In the genomic region with DNA sequence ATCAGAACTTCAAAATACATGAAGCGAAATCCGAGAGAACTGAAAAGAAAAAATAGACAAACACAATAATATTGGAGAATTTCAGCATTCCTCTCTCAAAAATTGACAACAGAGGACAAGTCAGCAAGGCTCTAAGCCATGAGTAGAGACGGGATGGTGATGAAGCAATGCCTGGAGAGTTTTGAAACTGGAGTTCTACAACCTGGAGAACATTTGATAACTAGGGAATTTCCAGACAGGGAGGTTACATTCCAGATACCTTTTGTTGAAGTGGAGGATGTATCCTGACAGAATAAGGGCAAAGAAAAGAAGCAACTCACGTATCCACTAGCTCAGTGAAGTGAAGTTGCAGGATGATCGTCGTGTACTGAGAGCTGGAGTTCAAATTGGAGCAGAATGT, we compare ENCODE assay signal across 35 cellular contexts.
DNase-seq lines count a peak whose midpoint lies in the region; ATAC-seq and TF ChIP-seq lines count a peak whose summit lies in the region.
"Had no signal": no experiment of that assay in that cellular context is flagged by ENCODE, and none has a peak within 500 bp of the region (broad histone marks: within the 10 kb centered on the region; RNA-seq: fewer than 3 reads in every experiment).

No MANE protein-coding gene starts in this region.

- H3K36me3 Mint-ChIP-seq in T-helper 17 cell (ENCODE audit: low read depth) = no peaks in the 10 kb centered on the region
- H3K36me3 Mint-ChIP-seq: CD14-positive monocyte; CD4-positive, alpha-beta memory T cell; CD4-positive, CD25-positive, alpha-beta regulatory T cell; CD8-positive, alpha-beta memory T cell; CD8-positive, alpha-beta T cell had no signal

- TF ChIP-seq CTCF in epithelial cell of esophagus (IDR thresholded peaks at IDR 0.05; ENCODE audit: insufficient read depth, low read depth, low read length, missing control alignments) = no peak
- no peak for TF ChIP-seq CTCF in osteoblast (IDR thresholded peaks at IDR 0.05; ENCODE audit: extremely low read depth, low read depth, low read length)

- H3K27me3 ChIP-seq in osteoblast (ENCODE audit: insufficient read depth, low read length) (no peaks in the 10 kb centered on the region), trophoblast cell (ENCODE audit: insufficient read depth, low read length) (no peaks in the 10 kb centered on the region)
- H3K27me3 ChIP-seq: BE2C; BLaER1; BLaER1 treated with 17β-estradiol and CSF1 and Interleukin-3, amounts not matched to agents 10 nM and 100 nM had no signal

- H3K4me1 ChIP-seq in osteoblast (ENCODE audit: insufficient read depth, low read length) (no peaks in the 10 kb centered on the region), trophoblast cell (ENCODE audit: control insufficient read depth in 1 of 2, insufficient read depth in 2 of 2, low read length in 2 of 2) (no peaks in the 10 kb centered on the region)
- H3K4me1 ChIP-seq: A549; BE2C; BLaER1; BLaER1 treated with 17β-estradiol and CSF1 and Interleukin-3, amounts not matched to agents 10 nM and 100 nM had no signal

- no peak overlapping the region for H3K4ac ChIP-seq in trophoblast cell (ENCODE audit: low read depth, low read length)

- no peak overlapping the region for H4K91ac ChIP-seq in trophoblast cell (ENCODE audit: low read depth, low read length)

- no peak overlapping the region for H3K9ac ChIP-seq in trophoblast cell (ENCODE audit: low read length)
- H3K9ac ChIP-seq: BLaER1; BLaER1 treated with 17β-estradiol and CSF1 and Interleukin-3, amounts not matched to agents 10 nM and 100 nM had no signal

- H3K4me1 Mint-ChIP-seq in T-helper 17 cell = no peaks in the 10 kb centered on the region
- H3K4me1 Mint-ChIP-seq: B cell; CD14-positive monocyte; CD4-positive, alpha-beta memory T cell; CD4-positive, CD25-positive, alpha-beta regulatory T cell; CD8-positive, alpha-beta memory T cell had no signal

- H3K79me2 ChIP-seq in osteoblast (ENCODE audit: insufficient read depth, low read length) (no peaks in the 10 kb centered on the region), trophoblast cell (ENCODE audit: control insufficient read depth, insufficient read depth, low read length, poor library complexity) (no peaks in the 10 kb centered on the region)

- no peaks in the 10 kb centered on the region for H4K20me1 ChIP-seq in osteoblast (ENCODE audit: insufficient read depth, low read length)
- H4K20me1 ChIP-seq: BLaER1; BLaER1 treated with 17β-estradiol and CSF1 and Interleukin-3, amounts not matched to agents 10 nM and 100 nM had no signal

- no peak overlapping the region for H3K14ac ChIP-seq in trophoblast cell (ENCODE audit: low read length)

- no peak overlapping the region for H4K8ac ChIP-seq in trophoblast cell (ENCODE audit: low read depth, low read length)

- H2AFZ ChIP-seq in osteoblast (ENCODE audit: low read length) (no peak overlapping the region), trophoblast cell (ENCODE audit: insufficient read depth, low read length, poor library complexity) (no peak overlapping the region)

- H3K27ac ChIP-seq in osteoblast (ENCODE audit: low read depth, low read length) (no peak overlapping the region), trophoblast cell (ENCODE audit: low read depth, low read length) (no peak overlapping the region)
- H3K27ac ChIP-seq: 22Rv1; A549; BLaER1; BLaER1 treated with 17β-estradiol and CSF1 and Interleukin-3, amounts not matched to agents 10 nM and 100 nM; C4-2B had no signal

- DNase-seq in HuH-7 (ENCODE audit: low spot score) = peak; percentile 48
- peak; percentile 2 for DNase-seq in epithelial cell of esophagus (ENCODE audit: low read depth)
- DNase-seq in osteoblast (ENCODE audit: insufficient read length, low spot score, missing footprints) = peak; percentile 34
- peak; percentile 25 to 57 for DNase-seq in trophoblast cell
- no peak for DNase-seq in HCEC 1CT
- no peak for DNase-seq in T-helper 17 cell
- DNase-seq in inferior parietal cortex (ENCODE audit: extremely low spot score) = no peak
- DNase-seq in ecto neural progenitor cell (ENCODE audit: low spot score) = no peak
- DNase-seq: 8988T; ACHN; AML-193; BE2C; C1 segment of cervical spinal cord; Caco-2; Calu3; CD4-positive, alpha-beta memory T cell; CD4-positive, alpha-beta T cell; CD4-positive, CD25-positive, alpha-beta regulatory T cell; CD8-positive, alpha-beta memory T cell; CD8-positive, alpha-beta T cell; COR-L47; DMS 273 treated with DMSO at 0.1 percent for 48 hours; DMS153; DMS53; DMS79; DMS79 treated with DMSO at 0.1 percent for 48 hours; DND-41; EL had no signal

- H3K4me2 ChIP-seq in osteoblast (ENCODE audit: insufficient read depth, low read length) (no peak overlapping the region), trophoblast cell (ENCODE audit: low read length) (no peak overlapping the region)
- H3K4me2 ChIP-seq: A549; BLaER1; BLaER1 treated with 17β-estradiol and CSF1 and Interleukin-3, amounts not matched to agents 10 nM and 100 nM had no signal

- no peak overlapping the region for H3K4me3 Mint-ChIP-seq in T-helper 17 cell
- H3K4me3 Mint-ChIP-seq: B cell; CD14-positive monocyte; CD4-positive, alpha-beta memory T cell; CD4-positive, alpha-beta T cell; CD4-positive, CD25-positive, alpha-beta regulatory T cell; CD8-positive, alpha-beta memory T cell; CD8-positive, alpha-beta T cell had no signal

- H3K79me1 ChIP-seq in trophoblast cell (ENCODE audit: low read length) = no peaks in the 10 kb centered on the region

- no peak overlapping the region for H3K4me3 ChIP-seq in epithelial cell of esophagus (ENCODE audit: low read length)
- H3K4me3 ChIP-seq in osteoblast (ENCODE audit: insufficient read depth, low read length) = no peak overlapping the region
- H3K4me3 ChIP-seq in trophoblast cell (ENCODE audit: low read depth, low read length) = no peak overlapping the region
- H3K4me3 ChIP-seq: A549; BLaER1; BLaER1 treated with 17β-estradiol and CSF1 and Interleukin-3, amounts not matched to agents 10 nM and 100 nM had no signal

- H3K9me3 ChIP-seq in osteoblast (ENCODE audit: low read depth, low read length) (no peaks in the 10 kb centered on the region), trophoblast cell (ENCODE audit: insufficient read depth, low read depth, low read length) (peaks cover 2% of the 10 kb centered on the region), T-helper 17 cell (ENCODE audit: control insufficient read depth, low read length, poor library complexity, severe bottlenecking) (no peaks in the 10 kb centered on the region)
- H3K9me3 ChIP-seq: BE2C, Caco-2 had no signal

- H4K12ac ChIP-seq in trophoblast cell (ENCODE audit: low read depth, low read length) = no peak overlapping the region

- no peak overlapping the region for H2BK120ac ChIP-seq in trophoblast cell (ENCODE audit: insufficient read depth, low read length, poor library complexity)

- H3K36me3 ChIP-seq in osteoblast (ENCODE audit: insufficient read depth, low read length) = no peaks in the 10 kb centered on the region
- no peaks in the 10 kb centered on the region for H3K36me3 ChIP-seq in trophoblast cell (ENCODE audit: control insufficient read depth in 1 of 2, insufficient read depth in 2 of 2, low read length in 2 of 2)
- H3K36me3 ChIP-seq: BE2C; BLaER1; BLaER1 treated with 17β-estradiol and CSF1 and Interleukin-3, amounts not matched to agents 10 nM and 100 nM had no signal

- H3K23ac ChIP-seq in trophoblast cell (ENCODE audit: low read length) = no peak overlapping the region

- no peak overlapping the region for H2AK5ac ChIP-seq in trophoblast cell (ENCODE audit: low read length)

- peaks cover 5% of the 10 kb centered on the region for H3K27me3 Mint-ChIP-seq in T-helper 17 cell

- no CpG with 5 or more reads among the region's 6 CpGs for WGBS in trophoblast cell (ENCODE audit: extremely low coverage, insufficient coverage, insufficient read length)

- H2BK12ac ChIP-seq in trophoblast cell (ENCODE audit: low read length) = no peak overlapping the region

- no peak for ATAC-seq in T-helper 17 cell
- ATAC-seq: A549; CD8-positive, alpha-beta T cell had no signal

- no peak overlapping the region for H2BK5ac ChIP-seq in trophoblast cell (ENCODE audit: low read depth, low read length, poor library complexity)

- H3K18ac ChIP-seq in trophoblast cell (ENCODE audit: low read length) = no peak overlapping the region

- H3K27ac Mint-ChIP-seq in T-helper 17 cell = no peak overlapping the region
- H3K27ac Mint-ChIP-seq: B cell; CD14-positive monocyte; CD4-positive, alpha-beta T cell; CD4-positive, CD25-positive, alpha-beta regulatory T cell; CD8-positive, alpha-beta T cell had no signal

Comparison
In these comparisons a context has a peak if more than half of its experiments do, and no peak if none do; other contexts are left out.
1. DNase-seq: peak in HuH-7 (single experiment), epithelial cell of esophagus (single experiment), osteoblast (single experiment) and trophoblast cell (2 of 2); none in HCEC 1CT (single experiment), T-helper 17 cell (0 of 3), inferior parietal cortex (single experiment) and ecto neural progenitor cell (single experiment).